Comparison of ENCODE assay signal across 17 cellular contexts in the genomic region with DNA sequence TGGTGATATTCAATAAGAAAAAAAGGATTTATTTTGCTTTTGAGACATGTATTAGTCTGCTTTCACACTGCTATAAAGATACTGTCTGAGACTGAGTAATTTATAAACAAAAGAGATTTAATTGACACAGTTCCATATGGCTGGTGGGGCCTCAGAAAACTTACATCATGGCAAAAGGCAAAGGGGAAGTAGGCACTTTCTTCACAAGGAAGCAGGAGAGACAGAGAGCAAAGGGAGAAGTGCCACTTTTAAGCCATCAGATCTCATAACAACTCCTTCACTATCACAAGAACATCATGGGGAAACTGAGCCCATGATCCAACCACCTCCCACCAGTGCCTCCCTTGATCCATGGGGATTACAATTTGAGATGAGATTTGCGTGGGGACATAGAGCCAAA.
"Had no signal": no experiment of that assay in that cellular context is flagged by ENCODE, and none has a peak within 500 bp of the region (broad histone marks: within the 10 kb centered on the region; RNA-seq: fewer than 3 reads in every experiment).

No MANE protein-coding gene starts in this region.

- H3K27ac ChIP-seq: ascending aorta, breast epithelium, coronary artery, heart left ventricle, spleen, WERI-Rb-1 had no signal

- ATAC-seq: heart left ventricle; left lobe of liver; stimulated activated memory B cell treated with anti-CD40 and anti-IgM and Interleukin-4, amounts not matched to agents 10 μg/mL and 1 μg/mL and 100 μg/mL, for 72 hours had no signal

- H3K27me3 ChIP-seq: ascending aorta, breast epithelium, heart left ventricle, spleen had no signal

- H3K36me3 ChIP-seq: ascending aorta, breast epithelium, heart left ventricle, spleen, WERI-Rb-1 had no signal

- H3K9me3 ChIP-seq: ascending aorta had no signal

- H3K4me3 ChIP-seq: ascending aorta, breast epithelium, coronary artery, heart left ventricle, spleen had no signal

- DNase-seq: activated CD4-positive, alpha-beta T cell treated with anti-CD3 and anti-CD28 coated beads, Interleukin-2, amount 50 U/mL, for 4 hours; activated gamma-delta T cell; heart left ventricle; kidney; mammary epithelial cell; midbrain; nephron progenitor cell; nucleus accumbens; retina; spleen; stimulated activated CD4-positive, alpha-beta T cell treated with anti-CD3 and anti-CD28 coated beads, Interleukin-4, amount 100 ng/mL, for 4 hours; WERI-Rb-1 had no signal

- H3K4me1 ChIP-seq: ascending aorta, breast epithelium, heart left ventricle, spleen had no signal
